ENCODE assay signal across 9 cellular contexts in the genomic region with DNA sequence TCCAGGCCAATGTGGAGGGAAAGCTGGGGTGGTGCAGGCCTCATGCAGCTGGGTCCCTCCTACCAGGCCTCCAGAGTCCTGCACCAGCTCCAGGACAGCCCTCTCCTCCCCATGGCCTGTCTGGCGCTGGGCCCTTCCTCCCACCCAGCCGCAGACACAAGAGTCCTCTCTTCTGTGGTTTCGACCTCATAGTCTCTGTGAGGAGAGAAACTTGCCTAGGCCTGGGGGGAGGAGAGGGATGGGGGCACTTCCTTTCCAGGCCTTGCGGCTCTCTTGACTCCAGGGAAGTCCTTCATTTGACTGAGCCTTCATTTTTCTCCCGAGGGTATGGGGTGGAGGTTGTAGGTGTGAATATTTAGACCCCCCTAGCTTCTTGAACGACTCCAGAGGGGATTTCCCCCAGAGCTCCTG. TPM values are rescaled to one million over a fixed set of nuclear protein-coding genes. Genes with fewer than 3 reads are reported as not detected.
DNase-seq lines count a peak whose midpoint lies in the region; ATAC-seq, FAIRE-seq and TF ChIP-seq lines count a peak whose summit lies in the region.
"Had no signal": no experiment of that assay in that cellular context is flagged by ENCODE, and none has a peak within 500 bp of the region (broad histone marks: within the 10 kb centered on the region; RNA-seq: fewer than 3 reads in every experiment).

No MANE protein-coding gene starts in this region.

- in situ Hi-C loops in KBM-7 (cut with MboI; ENCODE audit: low pct_unique_long_range_greater_than_20kb, low sequenced_read_pairs) (no loop called here), HepG2 (cut with HindIII; ENCODE audit: extremely low pct_ligation_motif_present, low pct_unique_long_range_greater_than_20kb) (no loop called here)

- no peak overlapping the region for H3K27ac ChIP-seq in HepG2 (ENCODE audit: extremely low read length, insufficient read depth, low read length)
- H3K27ac ChIP-seq in tibial artery = peak overlapping the region; percentile 97 to 98

- H3K9ac ChIP-seq in HepG2 (ENCODE audit: insufficient read depth, low read depth, low read length) = no peak overlapping the region

- H3K27me3 ChIP-seq in bronchial epithelial cell (ENCODE audit: control insufficient read depth, insufficient read depth, low read length) (no peaks in the 10 kb centered on the region), HepG2 (ENCODE audit: control insufficient read depth in 1 of 2, insufficient read depth in 2 of 2, low read length in 2 of 2) (peaks cover 0 to 1% of the 10 kb centered on the region in 2 experiments; a peak in 1 of 5 replicates), tibial artery (no peaks in the 10 kb centered on the region)

- no peak overlapping the region for H3K4me2 ChIP-seq in HepG2 (ENCODE audit: low read depth, low read length)

- no peak overlapping the region for H2AFZ ChIP-seq in HepG2 (ENCODE audit: low read length)

- H3K9me3 ChIP-seq in HepG2 (ENCODE audit: low read length) = no peaks in the 10 kb centered on the region
- no peaks in the 10 kb centered on the region for H3K9me3 ChIP-seq in tibial artery

- POLR2A ChIA-PET in HepG2 (lab: Yijun Ruan, JAX) = interaction anchor here (1.5 to 3.7 kb wide), 6 partner anchors 8 to 1593 kb away, joined by 3 to 27 read pairs (median 10); a partner anchor contains a TSS

- no TSS peak for BruUV-seq in HepG2 (replicated peaks; lab: Mats Ljungman, UMichigan)

- no peak for TF ChIP-seq POLR2A in HepG2 (IDR thresholded peaks at IDR 0.05; ENCODE audit: insufficient read depth in 1 of 2, low read depth in 2 of 2, low read length in 2 of 2)

- peak overlapping the region; percentile 68 for H3K4me3 ChIP-seq in bronchial epithelial cell (ENCODE audit: low read depth, low read length)
- H3K4me3 ChIP-seq in HepG2 (replicated peaks in 1 of 3; ENCODE audit: insufficient read depth in 1 of 3, low read depth in 2 of 3, low read length in 3 of 3) = no peak overlapping the region
- peak overlapping the region; percentile 84 to 85 for H3K4me3 ChIP-seq in tibial artery

- intact Hi-C loops in HepG2 (cut with micrococcal nuclease; ENCODE audit: unreplicated experiment) = no loop called here
- intact Hi-C loops in tibial artery (cut with DNase I; ENCODE audit: low total_unique reads) = loop anchor here (10.0 kb wide), 1 partner anchor 74 kb away; a partner anchor contains a TSS

- no peaks in the 10 kb centered on the region for H3K79me2 ChIP-seq in HepG2 (ENCODE audit: insufficient read depth, low read length)

- no peak for TF ChIP-seq RAD21 in HepG2 (CRISPR knock-in tag; IDR thresholded peaks at IDR 0.05)

- CTCF ChIA-PET in HepG2 (lab: Yijun Ruan, JAX; ENCODE audit: low intra/inter-chr PET ratio, low total read pairs) = no interaction called here

- ATAC-seq in HepG2 (peak; percentile 7), HG03135 (IDR thresholded peaks at IDR 0.05; ENCODE audit: unreplicated experiment) (no peak)
- ATAC-seq: activated CD8-positive, alpha-beta T cell treated with anti-CD3 and anti-CD28 coated beads for 36 hours had no signal

- H4K20me1 ChIP-seq in HepG2 (ENCODE audit: insufficient read depth, low read length) = no peaks in the 10 kb centered on the region

- no peak for TF ChIP-seq EP300 in HepG2 (IDR thresholded peaks at IDR 0.05; ENCODE audit: low read depth in 2 of 2, low read length in 2 of 2)
- no peak; the same call in 1 of the 2 replicates for TF ChIP-seq EP300 in HepG2 (CRISPR knock-in tag; IDR thresholded peaks at IDR 0.05; ENCODE audit: borderline replicate concordance)

- TF ChIP-seq CTCF in bronchial epithelial cell (IDR thresholded peaks at IDR 0.05; ENCODE audit: insufficient read depth, low read length, severe bottlenecking) (no peak), HepG2 (CRISPR knock-in tag; IDR thresholded peaks at IDR 0.05) (no peak), tibial artery (IDR thresholded peaks at IDR 0.05) (no peak), GM10266 (IDR thresholded peaks at IDR 0.05; ENCODE audit: control insufficient read depth, insufficient read depth, low read depth, missing control alignments) (no peak)

- H3K36me3 ChIP-seq in bronchial epithelial cell (ENCODE audit: control insufficient read depth, insufficient read depth, low read length) (peaks cover 34% of the 10 kb centered on the region), HepG2 (replicated peaks in 1 of 2; ENCODE audit: control insufficient read depth in 1 of 2, insufficient read depth in 2 of 2, low read length in 2 of 2) (peaks cover 7 to 8% of the 10 kb centered on the region in 2 experiments), tibial artery (peaks cover 37 to 42% (median 38%) of the 10 kb centered on the region in 3 donors)

- FAIRE-seq in bronchial epithelial cell (lab: Jason Lieb, UNC) = no peak
- FAIRE-seq in HepG2 (lab: Jason Lieb, UNC) = no peak

- H3K4me1 ChIP-seq in HepG2 (ENCODE audit: insufficient read depth, low read length) (peaks cover 41% of the 10 kb centered on the region), tibial artery (peaks cover 0 to 57% (median 33%) of the 10 kb centered on the region in 4 donors)

- WGBS in HepG2 (ENCODE audit: low lambda C conversion rate) = 83% methylated on average over 6 of the region's 6 CpGs

- peak; percentile 82 for DNase-seq in KBM-7
- DNase-seq in bronchial epithelial cell (ENCODE audit: low read depth) = peak; percentile 44
- DNase-seq in HepG2 (ENCODE audit: low spot score) = no peak
- DNase-seq in tibial artery = no peak
- DNase-seq in activated naive CD4-positive, alpha-beta T cell treated with anti-CD3 and anti-CD28 coated beads, Interleukin-2, amount 50 U/mL, for 16 hours = no peak
- no peak for DNase-seq in GM10266 (ENCODE audit: extremely low spot score)
- DNase-seq in DMS114 treated with DMSO at 0.1 percent for 48 hours (lab: John Stamatoyannopoulos, UW; ENCODE audit: unreplicated experiment) = no peak
- DNase-seq: activated CD8-positive, alpha-beta T cell treated with anti-CD3 and anti-CD28 coated beads for 36 hours had no signal

RNA-seq across cellular contexts. Expression of a gene that starts 2.3 kb away (rescaled TPM):
- 126 and 140 TPM in 2 replicates for total RNA-seq in bronchial epithelial cell
- total RNA-seq in HepG2 (2016; rRNA removed; fragmentation: Illumina TruSeq; extraction: Trizol) = 1.6 and 5.2 TPM in 2 replicates
- total RNA-seq in HepG2 (2016; cell fraction: cytosol; rRNA removed; fragmentation: Illumina TruSeq; extraction: Trizol; ENCODE audit: low read depth) = 0.20 and 0.44 TPM in 2 replicates
- total RNA-seq in HepG2 (2016; cell fraction: insoluble cytoplasmic fraction; rRNA removed; fragmentation: Illumina TruSeq; extraction: Trizol) = 2.1 and 5.2 TPM in 2 replicates
- 0.71 and 0.79 TPM in 2 replicates for total RNA-seq in HepG2 (2016; cell fraction: membrane; rRNA removed; fragmentation: Illumina TruSeq; extraction: Trizol)
- total RNA-seq in HepG2 (2016; cell fraction: nucleus; rRNA removed; fragmentation: Illumina TruSeq; extraction: Trizol) = 4.6 and 5.5 TPM in 2 replicates
- polyA plus RNA-seq in HepG2 (2011; rRNA removed) = 9.8 and 11.3 TPM in 2 replicates
- 5.8 and 6.5 TPM in 2 replicates for polyA plus RNA-seq in HepG2 (2011; cell fraction: cytosol; rRNA removed)
- polyA plus RNA-seq in HepG2 (2011; cell fraction: nucleus; rRNA removed) = 25.6 and 29.7 TPM in 2 replicates
- polyA plus RNA-seq in HepG2 (2012) = 4.8 and 11.1 TPM in 2 replicates
- polyA plus RNA-seq in HepG2 (2016; cell fraction: cytosol; fragmentation: Illumina TruSeq; extraction: Trizol; ENCODE audit: low read depth) = 0.14 and 0.26 TPM in 2 replicates
- polyA plus RNA-seq in HepG2 (2016; cell fraction: insoluble cytoplasmic fraction; fragmentation: Illumina TruSeq; extraction: Trizol; ENCODE audit: low read depth) = 1.7 and 2.1 TPM in 2 replicates
- polyA plus RNA-seq in HepG2 (2016; cell fraction: membrane; fragmentation: Illumina TruSeq; extraction: Trizol; ENCODE audit: low read depth) = 0.27 and 0.44 TPM in 2 replicates
- polyA plus RNA-seq in HepG2 (2016; cell fraction: nucleus; fragmentation: Illumina TruSeq; extraction: Trizol; ENCODE audit: insufficient read depth, low read depth) = 9.4 and 10.2 TPM in 2 replicates
- 1.4 and 12.3 TPM in 2 replicates for polyA minus RNA-seq in HepG2 (2011; rRNA and poly(A)+ RNA removed; ENCODE audit: low replicate concordance)
- polyA minus RNA-seq in HepG2 (2011; cell fraction: cytosol; rRNA and poly(A)+ RNA removed) = 2.5 and 3.8 TPM in 2 replicates
- polyA minus RNA-seq in HepG2 (2011; cell fraction: nucleus; rRNA and poly(A)+ RNA removed) = 4.5 and 4.8 TPM in 2 replicates

RNA-seq across cellular contexts. Expression of a gene that starts 8.9 kb away (rescaled TPM):
- total RNA-seq in bronchial epithelial cell (33.2 and 38.7 TPM in 2 replicates), HepG2 (2016; rRNA removed; fragmentation: Illumina TruSeq; extraction: Trizol) (329 and 420 TPM in 2 replicates)
- 142 and 155 TPM in 2 replicates for total RNA-seq in HepG2 (2016; cell fraction: cytosol; rRNA removed; fragmentation: Illumina TruSeq; extraction: Trizol; ENCODE audit: low read depth)
- total RNA-seq in HepG2 (2016; cell fraction: insoluble cytoplasmic fraction; rRNA removed; fragmentation: Illumina TruSeq; extraction: Trizol) = 341 and 464 TPM in 2 replicates
- total RNA-seq in HepG2 (2016; cell fraction: membrane; rRNA removed; fragmentation: Illumina TruSeq; extraction: Trizol) = 156 and 160 TPM in 2 replicates
- 109 and 136 TPM in 2 replicates for total RNA-seq in HepG2 (2016; cell fraction: nucleus; rRNA removed; fragmentation: Illumina TruSeq; extraction: Trizol)
- 118 and 123 TPM in 2 replicates for polyA plus RNA-seq in HepG2 (2011; rRNA removed)
- 96.8 and 121 TPM in 2 replicates for polyA plus RNA-seq in HepG2 (2011; cell fraction: cytosol; rRNA removed)
- polyA plus RNA-seq in HepG2 (2011; cell fraction: nucleus; rRNA removed) = 57.8 and 65.3 TPM in 2 replicates
- polyA plus RNA-seq in HepG2 (2012) = 191 and 236 TPM in 2 replicates
- polyA plus RNA-seq in HepG2 (2016; cell fraction: cytosol; fragmentation: Illumina TruSeq; extraction: Trizol; ENCODE audit: low read depth) = 177 and 226 TPM in 2 replicates
- polyA plus RNA-seq in HepG2 (2016; cell fraction: insoluble cytoplasmic fraction; fragmentation: Illumina TruSeq; extraction: Trizol; ENCODE audit: low read depth) = 443 and 518 TPM in 2 replicates
- 154 and 175 TPM in 2 replicates for polyA plus RNA-seq in HepG2 (2016; cell fraction: membrane; fragmentation: Illumina TruSeq; extraction: Trizol; ENCODE audit: low read depth)
- polyA plus RNA-seq in HepG2 (2016; cell fraction: nucleus; fragmentation: Illumina TruSeq; extraction: Trizol; ENCODE audit: insufficient read depth, low read depth) = 256 and 271 TPM in 2 replicates
- 17.7 and 30.4 TPM in 2 replicates for polyA minus RNA-seq in HepG2 (2011; rRNA and poly(A)+ RNA removed; ENCODE audit: low replicate concordance)
- polyA minus RNA-seq in HepG2 (2011; cell fraction: cytosol; rRNA and poly(A)+ RNA removed) = 72.9 and 76.8 TPM in 2 replicates
- polyA minus RNA-seq in HepG2 (2011; cell fraction: nucleus; rRNA and poly(A)+ RNA removed) = 33.7 and 36.6 TPM in 2 replicates

RNA-seq across cellular contexts. Expression of a gene that starts 23.4 kb away (rescaled TPM):
- total RNA-seq in bronchial epithelial cell (0.51 and 0.79 TPM in 2 replicates), HepG2 (2016; rRNA removed; fragmentation: Illumina TruSeq; extraction: Trizol) (0.07 and 0.13 TPM in 2 replicates)
- total RNA-seq in HepG2 (2016; cell fraction: cytosol; rRNA removed; fragmentation: Illumina TruSeq; extraction: Trizol; ENCODE audit: low read depth) = not detected in 2 replicates
- total RNA-seq in HepG2 (2016; cell fraction: insoluble cytoplasmic fraction; rRNA removed; fragmentation: Illumina TruSeq; extraction: Trizol) = 0.17 TPM in 1 of 2 replicates, not detected in the other
- total RNA-seq in HepG2 (2016; cell fraction: membrane; rRNA removed; fragmentation: Illumina TruSeq; extraction: Trizol) = 0.10 and 0.15 TPM in 2 replicates
- total RNA-seq in HepG2 (2016; cell fraction: nucleus; rRNA removed; fragmentation: Illumina TruSeq; extraction: Trizol) = 0.38 TPM in 1 of 2 replicates, not detected in the other
- 0.63 and 1.1 TPM in 2 replicates for polyA plus RNA-seq in HepG2 (2011; rRNA removed)
- polyA plus RNA-seq in HepG2 (2011; cell fraction: cytosol; rRNA removed) = 0.94 and 1.3 TPM in 2 replicates
- polyA plus RNA-seq in HepG2 (2011; cell fraction: nucleus; rRNA removed) = 2.3 and 2.5 TPM in 2 replicates
- 1.3 and 1.7 TPM in 2 replicates for polyA plus RNA-seq in HepG2 (2012)
- polyA plus RNA-seq in HepG2 (2016; cell fraction: cytosol; fragmentation: Illumina TruSeq; extraction: Trizol; ENCODE audit: low read depth) = not detected in 2 replicates
- polyA plus RNA-seq in HepG2 (2016; cell fraction: insoluble cytoplasmic fraction; fragmentation: Illumina TruSeq; extraction: Trizol; ENCODE audit: low read depth) = 0.19 and 0.40 TPM in 2 replicates
- 0.23 and 0.27 TPM in 2 replicates for polyA plus RNA-seq in HepG2 (2016; cell fraction: membrane; fragmentation: Illumina TruSeq; extraction: Trizol; ENCODE audit: low read depth)
- not detected in 2 replicates for polyA plus RNA-seq in HepG2 (2016; cell fraction: nucleus; fragmentation: Illumina TruSeq; extraction: Trizol; ENCODE audit: insufficient read depth, low read depth)
- 1.2 and 3.2 TPM in 2 replicates for polyA minus RNA-seq in HepG2 (2011; rRNA and poly(A)+ RNA removed; ENCODE audit: low replicate concordance)
- 0.44 TPM in 1 of 2 replicates, not detected in the other for polyA minus RNA-seq in HepG2 (2011; cell fraction: cytosol; rRNA and poly(A)+ RNA removed)
- 0.50 and 0.90 TPM in 2 replicates for polyA minus RNA-seq in HepG2 (2011; cell fraction: nucleus; rRNA and poly(A)+ RNA removed)

RNA-seq across cellular contexts. Expression of a gene that starts 32.9 kb away (rescaled TPM):
- 34.8 and 63.6 TPM in 2 replicates for total RNA-seq in bronchial epithelial cell
- total RNA-seq in HepG2 (2016; rRNA removed; fragmentation: Illumina TruSeq; extraction: Trizol) = 8.6 and 16.9 TPM in 2 replicates
- total RNA-seq in HepG2 (2016; cell fraction: cytosol; rRNA removed; fragmentation: Illumina TruSeq; extraction: Trizol; ENCODE audit: low read depth) = 4.6 and 5.4 TPM in 2 replicates
- 8.2 and 17.2 TPM in 2 replicates for total RNA-seq in HepG2 (2016; cell fraction: insoluble cytoplasmic fraction; rRNA removed; fragmentation: Illumina TruSeq; extraction: Trizol)
- 13.8 and 15.6 TPM in 2 replicates for total RNA-seq in HepG2 (2016; cell fraction: membrane; rRNA removed; fragmentation: Illumina TruSeq; extraction: Trizol)
- total RNA-seq in HepG2 (2016; cell fraction: nucleus; rRNA removed; fragmentation: Illumina TruSeq; extraction: Trizol) = 15.9 and 21.6 TPM in 2 replicates
- polyA plus RNA-seq in HepG2 (2011; rRNA removed) = 45.2 and 80.6 TPM in 2 replicates
- polyA plus RNA-seq in HepG2 (2011; cell fraction: cytosol; rRNA removed) = 49.4 and 54.8 TPM in 2 replicates
- 70.7 and 85.9 TPM in 2 replicates for polyA plus RNA-seq in HepG2 (2011; cell fraction: nucleus; rRNA removed)
- polyA plus RNA-seq in HepG2 (2012) = 45.8 and 84.6 TPM in 2 replicates
- polyA plus RNA-seq in HepG2 (2016; cell fraction: cytosol; fragmentation: Illumina TruSeq; extraction: Trizol; ENCODE audit: low read depth) = 6.5 and 7.4 TPM in 2 replicates
- polyA plus RNA-seq in HepG2 (2016; cell fraction: insoluble cytoplasmic fraction; fragmentation: Illumina TruSeq; extraction: Trizol; ENCODE audit: low read depth) = 8.2 and 10.9 TPM in 2 replicates
- polyA plus RNA-seq in HepG2 (2016; cell fraction: membrane; fragmentation: Illumina TruSeq; extraction: Trizol; ENCODE audit: low read depth) = 11.6 and 13.0 TPM in 2 replicates
- 22.9 and 23.5 TPM in 2 replicates for polyA plus RNA-seq in HepG2 (2016; cell fraction: nucleus; fragmentation: Illumina TruSeq; extraction: Trizol; ENCODE audit: insufficient read depth, low read depth)
- polyA minus RNA-seq in HepG2 (2011; rRNA and poly(A)+ RNA removed; ENCODE audit: low replicate concordance) = 73.0 and 241 TPM in 2 replicates
- polyA minus RNA-seq in HepG2 (2011; cell fraction: cytosol; rRNA and poly(A)+ RNA removed) = 55.0 and 77.3 TPM in 2 replicates
- polyA minus RNA-seq in HepG2 (2011; cell fraction: nucleus; rRNA and poly(A)+ RNA removed) = 23.4 and 37.7 TPM in 2 replicates

RNA-seq across cellular contexts. Expression of a gene that starts 44.4 kb away (rescaled TPM):
- under 0.01 TPM in 1 of 2 replicates, not detected in the other for total RNA-seq in bronchial epithelial cell
- not detected in 2 replicates for total RNA-seq in HepG2 (2016; rRNA removed; fragmentation: Illumina TruSeq; extraction: Trizol)
- not detected in 2 replicates for total RNA-seq in HepG2 (2016; cell fraction: cytosol; rRNA removed; fragmentation: Illumina TruSeq; extraction: Trizol; ENCODE audit: low read depth)
- not detected in 2 replicates for total RNA-seq in HepG2 (2016; cell fraction: insoluble cytoplasmic fraction; rRNA removed; fragmentation: Illumina TruSeq; extraction: Trizol)
- total RNA-seq in HepG2 (2016; cell fraction: membrane; rRNA removed; fragmentation: Illumina TruSeq; extraction: Trizol) = not detected in 2 replicates
- total RNA-seq in HepG2 (2016; cell fraction: nucleus; rRNA removed; fragmentation: Illumina TruSeq; extraction: Trizol) = not detected in 2 replicates
- 0.20 and 0.31 TPM in 2 replicates for polyA plus RNA-seq in HepG2 (2011; rRNA removed)
- 0.04 and 0.05 TPM in 2 replicates for polyA plus RNA-seq in HepG2 (2011; cell fraction: cytosol; rRNA removed)
- 1.1 and 1.9 TPM in 2 replicates for polyA plus RNA-seq in HepG2 (2011; cell fraction: nucleus; rRNA removed)
- 0.21 and 0.67 TPM in 2 replicates for polyA plus RNA-seq in HepG2 (2012)
- not detected in 2 replicates for polyA plus RNA-seq in HepG2 (2016; cell fraction: cytosol; fragmentation: Illumina TruSeq; extraction: Trizol; ENCODE audit: low read depth)
- polyA plus RNA-seq in HepG2 (2016; cell fraction: insoluble cytoplasmic fraction; fragmentation: Illumina TruSeq; extraction: Trizol; ENCODE audit: low read depth) = not detected in 2 replicates
- polyA plus RNA-seq in HepG2 (2016; cell fraction: membrane; fragmentation: Illumina TruSeq; extraction: Trizol; ENCODE audit: low read depth) = not detected in 2 replicates
- polyA plus RNA-seq in HepG2 (2016; cell fraction: nucleus; fragmentation: Illumina TruSeq; extraction: Trizol; ENCODE audit: insufficient read depth, low read depth) = not detected in 2 replicates
- 0.26 and 0.30 TPM in 2 replicates for polyA minus RNA-seq in HepG2 (2011; rRNA and poly(A)+ RNA removed; ENCODE audit: low replicate concordance)
- polyA minus RNA-seq in HepG2 (2011; cell fraction: cytosol; rRNA and poly(A)+ RNA removed) = not detected in 2 replicates
- 0.25 and 0.90 TPM in 2 replicates for polyA minus RNA-seq in HepG2 (2011; cell fraction: nucleus; rRNA and poly(A)+ RNA removed)

Comparison
In these comparisons a context has a peak if more than half of its experiments do, and no peak if none do; other contexts are left out.
1. DNase-seq: peak in KBM-7 (single experiment) and bronchial epithelial cell (single experiment); none in HepG2 (single experiment), tibial artery (0 of 2), activated naive CD4-positive, alpha-beta T cell treated with anti-CD3 and anti-CD28 coated beads, Interleukin-2, amount 50 U/mL, for 16 hours (single experiment), GM10266 (single experiment) and DMS114 treated with DMSO at 0.1 percent for 48 hours (single experiment).
2. H3K4me3 ChIP-seq: peak in bronchial epithelial cell (single experiment) and tibial artery (2 of 2); none in HepG2 (0 of 3).
3. RNA of a gene that starts 2.3 kb away (total RNA-seq): 126 to 140 TPM in bronchial epithelial cell; 0.20 to 5.5 TPM in HepG2; every median in the first group is over 10 times any median in the second.